Comparison of ENCODE assay signal across 25 cellular contexts in genomic region chr2:172433169-172433568, GRCh38. TPM values are rescaled to one million over a fixed set of nuclear protein-coding genes. Genes with fewer than 3 reads are reported as not detected.
DNase-seq lines count a peak whose midpoint lies in the region; ATAC-seq and TF ChIP-seq lines count a peak whose summit lies in the region.
"Had no signal": no experiment of that assay in that cellular context is flagged by ENCODE, and none has a peak within 500 bp of the region (broad histone marks: within the 10 kb centered on the region; RNA-seq: fewer than 3 reads in every experiment).

No MANE protein-coding gene starts in this region.

- peaks cover 63% of the 10 kb centered on the region for H3K36me3 ChIP-seq in RWPE2 (ENCODE audit: low read depth)
- no peaks in the 10 kb centered on the region for H3K36me3 ChIP-seq in stomach
- H3K36me3 ChIP-seq: BE2C, gastrocnemius medialis, upper lobe of right lung had no signal

- peak overlapping the region; percentile 67 for H3K4me3 Mint-ChIP-seq in activated naive CD4-positive, alpha-beta T cell treated with anti-CD3 and anti-CD28 coated beads, Interleukin-2, amount 50 U/mL, for 24 hours
- no peak overlapping the region for H3K4me3 Mint-ChIP-seq in activated naive CD4-positive, alpha-beta T cell treated with anti-CD3 and anti-CD28 coated beads for 36 hours
- H3K4me3 Mint-ChIP-seq in progenitor cell of endocrine pancreas (ENCODE audit: low read depth): no peak overlapping the region
- H3K4me3 Mint-ChIP-seq: activated CD4-positive, alpha-beta T cell treated with anti-CD3 and anti-CD28 coated beads, Interleukin-2, amount 10 ng/mL, durations not matched to agents 7 days and 5 days; stimulated activated naive CD8-positive, alpha-beta T cell treated with anti-CD3 and anti-CD28 coated beads, Interleukin-15, Interleukin-2, amounts not matched to agents 100 ng/mL and 50 ng/mL, for 24 hours; T-helper 1 cell treated with Interleukin-12 subunit alpha and Interleukin-12 subunit beta and Interleukin-4 antibody, amounts not matched to agents 30 μg/mL and 1 μg/mL, for 36 hours had no signal

- no peaks in the 10 kb centered on the region for H3K9me3 Mint-ChIP-seq in activated naive CD4-positive, alpha-beta T cell treated with anti-CD3 and anti-CD28 coated beads, Interleukin-2, amount 50 U/mL, for 24 hours
- no peaks in the 10 kb centered on the region for H3K9me3 Mint-ChIP-seq in activated naive CD4-positive, alpha-beta T cell treated with anti-CD3 and anti-CD28 coated beads for 36 hours
- no peaks in the 10 kb centered on the region for H3K9me3 Mint-ChIP-seq in progenitor cell of endocrine pancreas (ENCODE audit: low read depth)
- H3K9me3 Mint-ChIP-seq: activated CD4-positive, alpha-beta T cell treated with anti-CD3 and anti-CD28 coated beads, Interleukin-2, amount 10 ng/mL, durations not matched to agents 7 days and 5 days; stimulated activated naive CD8-positive, alpha-beta T cell treated with anti-CD3 and anti-CD28 coated beads, Interleukin-15, Interleukin-2, amounts not matched to agents 100 ng/mL and 50 ng/mL, for 24 hours; T-helper 1 cell treated with Interleukin-12 subunit alpha and Interleukin-12 subunit beta and Interleukin-4 antibody, amounts not matched to agents 30 μg/mL and 1 μg/mL, for 36 hours had no signal

- WGBS in stomach, 5 donors: 72 to 77% (median 74%) methylated on average over 3 of the region's 3 CpGs

- H3K27me3 ChIP-seq in RWPE2 (ENCODE audit: insufficient read depth, poor library complexity, severe bottlenecking) (no peaks in the 10 kb centered on the region), stomach (peaks cover 0 to 8% (median 0%) of the 10 kb centered on the region in 3 donors)
- H3K27me3 ChIP-seq: gastrocnemius medialis had no signal

- H3K27ac ChIP-seq in RWPE2 (ENCODE audit: poor library complexity, severe bottlenecking) (peak overlapping the region; percentile 98), epithelial cell of prostate (peak overlapping the region; percentile 95), stomach (peak overlapping the region in 4 of 5 donors; percentile 37 to 96 (median 94))
- H3K27ac ChIP-seq: A549, HL-60 had no signal

- H3K27ac Mint-ChIP-seq in activated naive CD4-positive, alpha-beta T cell treated with anti-CD3 and anti-CD28 coated beads, Interleukin-2, amount 50 U/mL, for 24 hours: peak overlapping the region; percentile 87
- H3K27ac Mint-ChIP-seq in activated naive CD4-positive, alpha-beta T cell treated with anti-CD3 and anti-CD28 coated beads for 36 hours: no peak overlapping the region
- no peak overlapping the region for H3K27ac Mint-ChIP-seq in progenitor cell of endocrine pancreas
- H3K27ac Mint-ChIP-seq: activated CD4-positive, alpha-beta T cell treated with anti-CD3 and anti-CD28 coated beads, Interleukin-2, amount 10 ng/mL, durations not matched to agents 7 days and 5 days; T-helper 1 cell treated with Interleukin-12 subunit alpha and Interleukin-12 subunit beta and Interleukin-4 antibody, amounts not matched to agents 30 μg/mL and 1 μg/mL, for 36 hours had no signal

- H3K4me3 ChIP-seq in RWPE2 (ENCODE audit: severe bottlenecking): no peak overlapping the region
- no peak overlapping the region for H3K4me3 ChIP-seq in stomach
- H3K4me3 ChIP-seq: A549, upper lobe of right lung had no signal

- intact Hi-C loops in activated naive CD4-positive, alpha-beta T cell treated with anti-CD3 and anti-CD28 coated beads for 36 hours (cut with micrococcal nuclease): loop anchor here (1.0 to 10.0 kb wide), 4 partner anchors 9 to 1118 kb away; partner anchors contain the start of gene SLC25A12
- intact Hi-C loops in stomach (cut with DNase I; ENCODE audit: low total_unique reads): no loop called here

- CTCF ChIA-PET in activated naive CD4-positive, alpha-beta T cell treated with anti-CD3 and anti-CD28 coated beads for 36 hours (lab: Charles Lee): interaction anchor here (1.2 to 13.6 kb wide), 5 partner anchors 9 to 48 kb away, joined by 3 to 353 read pairs (median 4); no protein-coding TSS in a partner anchor

- peaks cover 2% of the 10 kb centered on the region for H3K36me3 Mint-ChIP-seq in activated naive CD4-positive, alpha-beta T cell treated with anti-CD3 and anti-CD28 coated beads, Interleukin-2, amount 50 U/mL, for 24 hours
- H3K36me3 Mint-ChIP-seq in activated naive CD4-positive, alpha-beta T cell treated with anti-CD3 and anti-CD28 coated beads for 36 hours (ENCODE audit: low read depth): no peaks in the 10 kb centered on the region
- no peaks in the 10 kb centered on the region for H3K36me3 Mint-ChIP-seq in progenitor cell of endocrine pancreas (ENCODE audit: insufficient read depth)

- no peaks in the 10 kb centered on the region for H3K27me3 Mint-ChIP-seq in activated naive CD4-positive, alpha-beta T cell treated with anti-CD3 and anti-CD28 coated beads, Interleukin-2, amount 50 U/mL, for 24 hours
- no peaks in the 10 kb centered on the region for H3K27me3 Mint-ChIP-seq in activated naive CD4-positive, alpha-beta T cell treated with anti-CD3 and anti-CD28 coated beads for 36 hours (ENCODE audit: low read depth)
- no peaks in the 10 kb centered on the region for H3K27me3 Mint-ChIP-seq in progenitor cell of endocrine pancreas
- H3K27me3 Mint-ChIP-seq: stimulated activated naive CD8-positive, alpha-beta T cell treated with anti-CD3 and anti-CD28 coated beads, Interleukin-15, Interleukin-2, amounts not matched to agents 100 ng/mL and 50 ng/mL, for 24 hours had no signal

- no peak for ATAC-seq in RWPE2 (ENCODE audit: low read depth)
- ATAC-seq: A549, gastrocnemius medialis, Panc1, upper lobe of right lung had no signal

- H3K4me1 ChIP-seq in RWPE2 (ENCODE audit: insufficient read depth, poor library complexity, severe bottlenecking): peaks cover 78% of the 10 kb centered on the region
- H3K4me1 ChIP-seq in stomach: peaks cover 58 to 93% (median 69%) of the 10 kb centered on the region in 4 donors
- H3K4me1 ChIP-seq: BE2C had no signal

- no peak for TF ChIP-seq POLR2A in stomach (IDR thresholded peaks at IDR 0.05)

- H3K4me1 Mint-ChIP-seq in activated naive CD4-positive, alpha-beta T cell treated with anti-CD3 and anti-CD28 coated beads, Interleukin-2, amount 50 U/mL, for 24 hours: no peaks in the 10 kb centered on the region
- H3K4me1 Mint-ChIP-seq in activated naive CD4-positive, alpha-beta T cell treated with anti-CD3 and anti-CD28 coated beads for 36 hours (ENCODE audit: low read depth): peaks cover 66% of the 10 kb centered on the region
- peaks cover 36% of the 10 kb centered on the region for H3K4me1 Mint-ChIP-seq in progenitor cell of endocrine pancreas (ENCODE audit: low read depth)

- H3K9me3 ChIP-seq in RWPE2 (ENCODE audit: severe bottlenecking): no peaks in the 10 kb centered on the region
- H3K9me3 ChIP-seq in stomach: no peaks in the 10 kb centered on the region
- H3K9me3 ChIP-seq: A549, BE2C, gastrocnemius medialis, upper lobe of right lung had no signal

- no peak for TF ChIP-seq CTCF in RWPE2 (IDR thresholded peaks at IDR 0.05; ENCODE audit: poor library complexity, severe bottlenecking)
- no peak for TF ChIP-seq CTCF in stomach (IDR thresholded peaks at IDR 0.05)
- no peak for TF ChIP-seq CTCF in progenitor cell of endocrine pancreas (IDR thresholded peaks at IDR 0.05; ENCODE audit: unreplicated experiment)

- no peak for DNase-seq in activated naive CD4-positive, alpha-beta T cell treated with anti-CD3 and anti-CD28 coated beads for 36 hours
- DNase-seq in RWPE2 (ENCODE audit: low spot score) (no peak), epithelial cell of prostate (ENCODE audit: low read depth, low spot score) (no peak), stomach (no peak), NCI-H82 treated with DMSO at 0.1 percent for 48 hours (lab: John Stamatoyannopoulos, UW; ENCODE audit: unreplicated experiment) (no peak), NCI-H345 (lab: John Stamatoyannopoulos, UW) (no peak), progenitor cell of endocrine pancreas (ENCODE audit: low spot score, unreplicated experiment) (no peak)
- DNase-seq: activated CD4-positive, alpha-beta T cell treated with anti-CD3 and anti-CD28 coated beads, Interleukin-2, amount 10 ng/mL, durations not matched to agents 7 days and 5 days; activated CD8-positive, alpha-beta memory T cell treated with anti-CD3 and anti-CD28 coated beads, Interleukin-2, amount 50 U/mL, for 48 hours; activated gamma-delta T cell; BE2C; gastrocnemius medialis; mesenchymal stem cell; NCI-H1417; NCI-H2107; NCI-H524; retina; stimulated activated CD4-positive, alpha-beta T cell treated with anti-CD3 and anti-CD28 coated beads, Interleukin-4, amount 100 ng/mL, for 24 hours; upper lobe of right lung had no signal

- no peak for TF ChIP-seq EP300 in stomach (IDR thresholded peaks at IDR 0.05)

RNA-seq across cellular contexts. Expression of gene ITGA6, which starts 5.8 kb away (rescaled TPM):
- 10 to 100 TPM; 16.5 to 16.8 TPM for total RNA-seq in activated naive CD4-positive, alpha-beta T cell treated with anti-CD3 and anti-CD28 coated beads for 36 hours
- 100 to 1,000 TPM in 3 of 5 donors, 10 to 100 TPM in 2; 20.4 to 391 (median 212) TPM for total RNA-seq in stomach
- polyA plus RNA-seq in stomach: 10 to 100 TPM; 10.7 to 19.5 (median 18.4) TPM
- 69.5 and 83.8 TPM in 2 replicates for total RNA-seq in progenitor cell of endocrine pancreas
